In the genomic region with DNA sequence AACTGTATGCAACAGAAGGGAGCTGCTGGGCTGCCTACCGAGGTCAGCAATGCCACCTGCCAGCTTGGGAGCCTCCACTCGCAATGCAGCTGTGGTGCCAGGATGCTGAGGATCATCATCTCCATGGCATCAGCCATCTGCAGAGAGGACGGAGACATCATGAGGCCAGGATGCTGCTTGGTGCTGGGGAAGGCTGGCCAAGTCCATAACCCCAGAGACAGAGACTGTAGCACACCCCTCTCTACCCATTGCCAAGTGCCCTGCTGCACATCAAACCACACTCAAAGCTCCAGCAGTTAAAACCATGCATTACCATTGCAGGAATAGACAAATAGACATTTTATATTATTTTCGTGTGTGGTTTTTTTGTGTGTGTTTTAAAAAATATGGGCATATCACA, we compare ENCODE assay signal across 34 cellular contexts. TPM values are rescaled to one million over a fixed set of nuclear protein-coding genes. Genes with fewer than 3 reads are reported as not detected.
"Had no signal": no experiment of that assay in that cellular context is flagged by ENCODE, and none has a peak within 500 bp of the region (broad histone marks: within the 10 kb centered on the region; RNA-seq: fewer than 3 reads in every experiment).

No MANE protein-coding gene starts in this region.

- H3K4me1 ChIP-seq: colonic mucosa, esophagus squamous epithelium, gastroesophageal sphincter had no signal

- H3K4me3 ChIP-seq: colonic mucosa, esophagus squamous epithelium, gastroesophageal sphincter had no signal

- H3K27ac ChIP-seq: brain microvascular endothelial cell, colonic mucosa, epithelial cell of prostate, esophagus squamous epithelium, gastroesophageal sphincter had no signal

- H3K36me3 ChIP-seq: brain microvascular endothelial cell, colonic mucosa, esophagus squamous epithelium, gastroesophageal sphincter had no signal

- FAIRE-seq: astrocyte, endometrium, endothelial cell of umbilical vein had no signal

- H3K9me3 ChIP-seq: colonic mucosa, esophagus squamous epithelium, gastroesophageal sphincter had no signal

- ATAC-seq: activated T-cell treated with anti-CD3 and anti-CD28 coated beads, Interleukin-2, amount 50 U/mL, for 4 hours; activated T-helper 17 cell treated with anti-CD3 and anti-CD28 coated beads, Interleukin-2, amount 50 U/mL, for 72 hours; gastroesophageal sphincter; WTC11 had no signal

- H3K27me3 ChIP-seq: brain microvascular endothelial cell, colonic mucosa had no signal

- DNase-seq: activated CD4-positive, alpha-beta memory T cell treated with anti-CD3 and anti-CD28 coated beads, Interleukin-2, amount 10 ng/mL, durations not matched to agents 7 days and 5 days; activated CD4-positive, alpha-beta T cell treated with anti-CD3 and anti-CD28 coated beads for 1 hour; activated CD4-positive, alpha-beta T cell treated with anti-CD3 and anti-CD28 coated beads for 4 hours; activated CD4-positive, alpha-beta T cell treated with anti-CD3 and anti-CD28 coated beads, Interleukin-2, amount 10 ng/mL, durations not matched to agents 7 days and 5 days; activated CD4-positive, alpha-beta T cell treated with anti-CD3 and anti-CD28 coated beads, Interleukin-2, amount 50 U/mL, for 4 hours; activated CD8-positive, alpha-beta memory T cell treated with anti-CD3 and anti-CD28 coated beads, Interleukin-2, amount 50 U/mL, for 48 hours; activated effector memory CD4-positive, alpha-beta T cell treated with Interleukin-2 at 50 U/mL for 16 hours; activated gamma-delta T cell treated with Interleukin-2 at 50 U/mL for 16 hours; activated naive CD4-positive, alpha-beta T cell treated with anti-CD3 and anti-CD28 coated beads, Interleukin-2, amount 50 U/mL, for 16 hours; activated naive CD4-positive, alpha-beta T cell treated with Interleukin-2 at 50 U/mL for 16 hours; activated T-cell treated with anti-CD3 and anti-CD28 coated beads, Interleukin-2, amount 50 U/mL, for 4 hours; amniotic stem cell; anterior cingulate cortex; brain microvascular endothelial cell; central memory CD4-positive, alpha-beta T cell; cerebellar nuclear complex; colonic mucosa; effector CD8-positive, alpha-beta T cell; esophagus squamous epithelium; foreskin melanocyte; T-helper 2 cell had no signal

RNA-seq across cellular contexts. Expression of a gene that starts 43.5 kb away (rescaled TPM):
- total RNA-seq: activated CD4-positive, alpha-beta memory T cell treated with anti-CD3 and anti-CD28 coated beads, Interleukin-2, amount 10 ng/mL, durations not matched to agents 7 days and 5 days; activated CD4-positive, alpha-beta T cell treated with anti-CD3 and anti-CD28 coated beads, Interleukin-2, amount 10 ng/mL, durations not matched to agents 7 days and 5 days; activated T-cell treated with anti-CD3 and anti-CD28 coated beads, Interleukin-2, amount 50 U/mL, for 4 hours; activated T-helper 17 cell treated with anti-CD3 and anti-CD28 coated beads, Interleukin-2, amount 50 U/mL, for 72 hours; astrocyte; dermis microvascular lymphatic vessel endothelial cell; endothelial cell of umbilical vein; esophagus squamous epithelium; fibroblast of lung; fibroblast of villous mesenchyme; glomerular endothelial cell; T-helper 1 cell treated with Interleukin-12 subunit alpha and Interleukin-12 subunit beta and Interleukin-4 antibody, amounts not matched to agents 30 ng/mL and 1 ng/mL, for 36 hours had no signal
- polyA plus RNA-seq: endothelial cell of umbilical vein, esophagus, fibroblast of lung had no signal
